Comparison of ENCODE assay signal across 8 cellular contexts in genomic region chr14:21382886-21383847, GRCh38. TPM values are rescaled to one million over a fixed set of nuclear protein-coding genes. Genes with fewer than 3 reads are reported as not detected.
A peak's percentile ranks its signal among the peaks of the same experiment; 100 is the strongest.
DNase-seq lines count a peak whose midpoint lies in the region; FAIRE-seq and TF ChIP-seq lines count a peak whose summit lies in the region.

No MANE protein-coding gene starts in this region.

- H3K9me1 ChIP-seq in keratinocyte (ENCODE audit: control insufficient read depth, extremely low read depth, insufficient read depth, low read length), result no peaks in the 10 kb centered on the region

- dilution Hi-C loops in keratinocyte (cut with MboI; ENCODE audit: extremely low pct_ligation_motif_present, low sequenced_read_pairs), result no loop called here

- H3K9me3 ChIP-seq in breast epithelium (no peaks in the 10 kb centered on the region), keratinocyte (ENCODE audit: control insufficient read depth, low read depth, low read length) (no peaks in the 10 kb centered on the region)

- H3K27ac ChIP-seq in breast epithelium (peak overlapping the region; percentile 79 to 84), keratinocyte (ENCODE audit: control insufficient read depth, insufficient read depth, low read length) (peak overlapping the region; percentile 96)

- intact Hi-C loops in breast epithelium (cut with DNase I; ENCODE audit: low total_unique reads), result no loop called here

- peak overlapping the region; percentile 95 for H2AFZ ChIP-seq in keratinocyte (ENCODE audit: control insufficient read depth, low read length)

- H3K79me2 ChIP-seq in keratinocyte (ENCODE audit: control insufficient read depth, insufficient read depth, low read length), result peaks cover 56% of the 10 kb centered on the region

- peaks cover 0 to 4% of the 10 kb centered on the region in 2 donors for H3K4me1 ChIP-seq in breast epithelium
- H3K4me1 ChIP-seq in keratinocyte (ENCODE audit: control insufficient read depth, extremely low read depth, insufficient read depth, low read length), result peaks cover 15% of the 10 kb centered on the region

- TF ChIP-seq POLR2A in breast epithelium (IDR thresholded peaks at IDR 0.05), result no peak

- H3K4me2 ChIP-seq in keratinocyte (ENCODE audit: control insufficient read depth, extremely low read depth, insufficient read depth, low read depth, low read length), result peak overlapping the region; percentile 92

- no peak for FAIRE-seq in keratinocyte (lab: Jason Lieb, UNC)

- H3K27me3 ChIP-seq in breast epithelium (no peaks in the 10 kb centered on the region), keratinocyte (ENCODE audit: control insufficient read depth, extremely low read depth, insufficient read depth, low read length) (no peaks in the 10 kb centered on the region)

- peaks cover 4% of the 10 kb centered on the region for H3K36me3 ChIP-seq in breast epithelium
- H3K36me3 ChIP-seq in keratinocyte (ENCODE audit: control insufficient read depth in 2 of 2, extremely low read depth in 1 of 2, insufficient read depth in 2 of 2, low read length in 2 of 2), result peaks cover 4 to 8% of the 10 kb centered on the region in 2 experiments

- peak overlapping the region; percentile 99 for H3K9ac ChIP-seq in keratinocyte (ENCODE audit: control insufficient read depth, extremely low read depth, insufficient read depth, low read length)

- TF ChIP-seq CTCF in GM20000 (IDR thresholded peaks at IDR 0.05; ENCODE audit: extremely low read depth, missing control alignments) (no peak), WI38 (IDR thresholded peaks at IDR 0.05; ENCODE audit: low read depth, low read length) (no peak), breast epithelium (IDR thresholded peaks at IDR 0.05) (no peak), keratinocyte (optimal IDR thresholded peaks at IDR 0.05 in 1 of 3, IDR thresholded peaks at IDR 0.05 in 1 of 3, conservative IDR thresholded peaks at IDR 0.05 in 1 of 3; ENCODE audit: extremely low read depth in 1 of 3, insufficient read depth in 2 of 3, low read length in 3 of 3) (no peak)

- H4K20me1 ChIP-seq in keratinocyte (ENCODE audit: control insufficient read depth, extremely low read depth, insufficient read depth, low read length), result no peaks in the 10 kb centered on the region

- peak overlapping the region; percentile 96 for H3K4me3 ChIP-seq in WI38 (ENCODE audit: low read depth, low read length)
- H3K4me3 ChIP-seq in breast epithelium, result peak overlapping the region; percentile 62 to 71 (median 68)
- peak overlapping the region; percentile 68 to 91 (median 89) for H3K4me3 ChIP-seq in keratinocyte (ENCODE audit: control insufficient read depth in 2 of 3, extremely low read depth in 1 of 3, insufficient read depth in 2 of 3, low read depth in 1 of 3, low read length in 3 of 3)

- DNase-seq in AG20443 (ENCODE audit: low spot score) (peak; percentile 63), GM20000 (ENCODE audit: low spot score) (peak; percentile 28), NCI-H1417 treated with DMSO at 0.1 percent for 48 hours (lab: John Stamatoyannopoulos, UW) (peak; percentile 27), breast epithelium (ENCODE audit: low spot score in 2 of 2) (peak in 1 of 2 donors; percentile 22), keratinocyte (ENCODE audit: low read depth, low spot score) (no peak), DMS153 (lab: John Stamatoyannopoulos, UW) (no peak)
- DNase-seq in stimulated activated CD4-positive, alpha-beta T cell treated with anti-CD3 and anti-CD28 coated beads, Interleukin-15, amount 100 ng/mL, for 48 hours (ENCODE audit: low read depth in 2 of 2), result peak; percentile 36 to 38

RNA-seq across cellular contexts. Expression of gene SUPT16H, which starts 0.7 kb away (rescaled TPM):
- total RNA-seq in breast epithelium, result 10 to 100 TPM; 66.1 to 79.3 (median 73.1) TPM
- polyA plus RNA-seq in keratinocyte, result 49.2 to 79.4 TPM (median 54.3 TPM) in 3 replicates
- polyA plus RNA-seq in keratinocyte (2011; ENCODE audit: low read depth), result 55.5 TPM
- 38.9 and 59.3 TPM in 2 replicates for polyA plus RNA-seq in keratinocyte (2011; cell fraction: cytosol; rRNA removed)
- polyA plus RNA-seq in keratinocyte (2011; cell fraction: nucleus; rRNA removed), result 80.7 and 83.8 TPM in 2 replicates
- 34.8 and 60.9 TPM in 2 replicates for polyA plus RNA-seq in keratinocyte (2012; ENCODE audit: low replicate concordance)
- 41.4 to 87.0 TPM (median 50.0 TPM) in 3 replicates for polyA minus RNA-seq in keratinocyte
- polyA minus RNA-seq in keratinocyte (2011; cell fraction: cytosol; rRNA and poly(A)+ RNA removed), result 36.1 TPM
- polyA minus RNA-seq in keratinocyte (2011; cell fraction: nucleus; rRNA and poly(A)+ RNA removed), result 33.6 and 60.0 TPM in 2 replicates

Comparison
In these comparisons a context has a peak if more than half of its experiments do, and no peak if none do; other contexts are left out.
1. DNase-seq: peak in AG20443 (single experiment), GM20000 (single experiment), NCI-H1417 treated with DMSO at 0.1 percent for 48 hours (single experiment) and stimulated activated CD4-positive, alpha-beta T cell treated with anti-CD3 and anti-CD28 coated beads, Interleukin-15, amount 100 ng/mL, for 48 hours (2 of 2); none in keratinocyte (single experiment) and DMS153 (single experiment).
2. Peak in every context shown above with its lines, with median percentiles within 50 percentile points of each other: H3K4me3 ChIP-seq.